ENCODE assay signal across 8 cellular contexts in the genomic region with DNA sequence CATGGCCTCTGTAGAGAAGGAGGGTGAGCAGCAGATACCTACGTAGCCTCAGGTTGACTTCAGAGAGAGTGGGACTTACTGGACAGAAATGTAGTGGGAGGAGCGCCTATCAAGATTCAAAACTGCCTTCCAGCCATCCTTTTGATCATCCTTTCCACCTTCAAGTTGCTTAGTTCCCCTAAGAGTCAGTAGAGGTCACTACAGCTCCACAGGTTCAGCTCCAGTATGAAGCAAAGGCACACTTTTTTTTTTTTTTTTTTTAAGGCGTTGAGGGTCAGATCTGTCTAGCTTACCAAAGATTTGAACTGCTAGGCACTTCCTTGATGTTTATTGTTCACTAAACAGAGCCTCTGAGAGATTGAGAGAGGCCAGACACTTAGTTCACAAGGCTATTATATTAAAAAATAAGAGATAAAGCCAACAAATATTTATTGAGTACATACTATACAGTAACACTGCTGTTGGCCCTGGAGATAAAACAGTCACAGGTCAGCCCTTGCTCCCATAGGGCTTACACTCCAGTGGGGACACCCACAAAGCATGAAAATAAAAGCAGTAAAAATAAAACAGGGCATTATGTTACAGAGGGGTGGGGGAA. TPM values are rescaled to one million over a fixed set of nuclear protein-coding genes. Genes with fewer than 3 reads are reported as not detected.
DNase-seq lines count a peak whose midpoint lies in the region; ATAC-seq, FAIRE-seq and TF ChIP-seq lines count a peak whose summit lies in the region.

No MANE protein-coding gene starts in this region.

- H3K27ac Mint-ChIP-seq in MCF 10A (ENCODE audit: low read depth, unreplicated experiment) = peak overlapping the region; percentile 27

- no peaks in the 10 kb centered on the region for H3K9me3 ChIP-seq in kidney (ENCODE audit: control insufficient read depth in 1 of 2, low read length in 2 of 2)

- TF ChIP-seq CTCF in RWPE1 (conservative IDR thresholded peaks at IDR 0.05; ENCODE audit: low read depth) = peak; percentile 79
- peak; percentile 86 for TF ChIP-seq CTCF in MCF 10A (IDR thresholded peaks at IDR 0.05; ENCODE audit: unreplicated experiment)
- TF ChIP-seq CTCF in kidney (IDR thresholded peaks at IDR 0.05; ENCODE audit: borderline replicate concordance, extremely low read depth, insufficient read depth) = peak; percentile 69

- H3K27me3 Mint-ChIP-seq in MCF 10A (ENCODE audit: insufficient read depth, unreplicated experiment) = no peaks in the 10 kb centered on the region

- no peaks in the 10 kb centered on the region for H3K9me3 Mint-ChIP-seq in MCF 10A (ENCODE audit: unreplicated experiment)

- DNase-seq in NCI-H2081 (lab: John Stamatoyannopoulos, UW) (peak; percentile 6 to 31), NCI-H2081 treated with DMSO at 0.1 percent for 48 hours (lab: John Stamatoyannopoulos, UW) (no peak), RWPE1 (ENCODE audit: low spot score) (peak; percentile 61), MCF 10A (ENCODE audit: unreplicated experiment) (peak; percentile 84), kidney (no peak), superior temporal gyrus (ENCODE audit: extremely low spot score) (peak; percentile 76)
- DNase-seq in Jurkat, Clone E6-1 (ENCODE audit: low read depth, low spot score) = peak; percentile 85

- H3K27ac ChIP-seq in RWPE1 = no peak overlapping the region
- no peak overlapping the region for H3K27ac ChIP-seq in kidney (ENCODE audit: low read depth in 2 of 2, low read length in 2 of 2)

- H3K4me1 ChIP-seq in kidney (ENCODE audit: control insufficient read depth in 1 of 2, insufficient read depth in 1 of 2, low read depth in 1 of 2, low read length in 2 of 2) = peaks cover 7 to 15% of the 10 kb centered on the region in 2 donors

- peaks cover 9% of the 10 kb centered on the region in 2 donors for H3K36me3 ChIP-seq in kidney (ENCODE audit: control insufficient read depth in 1 of 2, insufficient read depth in 2 of 2, low read length in 2 of 2)

- peaks cover 58% of the 10 kb centered on the region for H3K36me3 Mint-ChIP-seq in MCF 10A (ENCODE audit: insufficient read depth, unreplicated experiment)

- BruUV-seq in MCF 10A (replicated peaks; lab: Mats Ljungman, UMichigan) = no TSS peak

- ATAC-seq in HG03571 (IDR thresholded peaks at IDR 0.05; ENCODE audit: unreplicated experiment) = no peak

- H3K4me1 Mint-ChIP-seq in MCF 10A (ENCODE audit: insufficient read depth, unreplicated experiment) = peaks cover 26% of the 10 kb centered on the region

- H3K9ac ChIP-seq in kidney (ENCODE audit: low read length in 2 of 2) = peak overlapping the region in 1 of 2 donors; percentile 15

- intact Hi-C loops in MCF 10A (cut with micrococcal nuclease) = loop anchor here (1.0 kb wide), 5 partner anchors 69 to 144 kb away; no protein-coding TSS in a partner anchor
- intact Hi-C loops in kidney (cut with DNase I) = loop anchor here (5.0 kb wide), 1 partner anchor 74 kb away; no protein-coding TSS in a partner anchor

- CTCF ChIA-PET in RWPE1 (lab: Yijun Ruan, JAX) = interaction anchor here (0.6 to 2.5 kb wide), 10 partner anchors 14 to 478 kb away, joined by 3 to 31 read pairs (median 4); no protein-coding TSS in a partner anchor
- CTCF ChIA-PET in MCF 10A (lab: Yijun Ruan, JAX) = interaction anchor here (0.6 to 9.4 kb wide), 24 partner anchors 12 to 447 kb away, joined by 3 to 145 read pairs (median 5); a partner anchor contains a TSS

- H3K4me3 ChIP-seq in Jurkat, Clone E6-1 (ENCODE audit: low read length) = no peak overlapping the region
- no peak overlapping the region for H3K4me3 ChIP-seq in kidney (ENCODE audit: low read length in 2 of 2)

- POLR2A ChIA-PET in RWPE1 (lab: Yijun Ruan, JAX; ENCODE audit: low non-redundant PET) = interaction anchor here (0.6 to 0.8 kb wide), 3 partner anchors 16 to 76 kb away, joined by 4 to 5 read pairs (median 4); no protein-coding TSS in a partner anchor
- POLR2A ChIA-PET in MCF 10A (lab: Yijun Ruan, JAX) = interaction anchor here (0.6 to 1.8 kb wide), 7 partner anchors 19 to 207 kb away, joined by 3 to 11 read pairs (median 6); a partner anchor contains a TSS

- FAIRE-seq in kidney (lab: Jason Lieb, UNC) = peak; percentile 50

- peak overlapping the region; percentile 53 for H3K4me3 Mint-ChIP-seq in MCF 10A (ENCODE audit: unreplicated experiment)

RNA-seq across cellular contexts. Expression of a gene that starts 3.1 kb away (rescaled TPM):
- 2.8 TPM for polyA plus RNA-seq in Jurkat, Clone E6-1 (2012; ENCODE audit: insufficient read depth, insufficient read length)
- total RNA-seq in MCF 10A (2022) = 5.6 and 7.4 TPM in 2 replicates
- 2.5 TPM for total RNA-seq in kidney
- 2.5 TPM for polyA plus RNA-seq in kidney (ENCODE audit: insufficient read depth, low read depth, low replicate concordance)

RNA-seq across cellular contexts. Expression of a gene that starts 16.6 kb away (rescaled TPM):
- polyA plus RNA-seq in Jurkat, Clone E6-1 (2012; ENCODE audit: insufficient read depth, insufficient read length) = 21.4 TPM
- total RNA-seq in MCF 10A (2022) (4.2 and 10.0 TPM in 2 replicates), kidney (3.9 TPM)
- polyA plus RNA-seq in kidney (ENCODE audit: insufficient read depth, low read depth, low replicate concordance) = 0.71 TPM

RNA-seq across cellular contexts. Expression of a gene that starts 18.7 kb away (rescaled TPM):
- 239 TPM for polyA plus RNA-seq in Jurkat, Clone E6-1 (2012; ENCODE audit: insufficient read depth, insufficient read length)
- total RNA-seq in MCF 10A (2022) (80.0 and 104 TPM in 2 replicates), kidney (149 TPM)
- 291 TPM for polyA plus RNA-seq in kidney (ENCODE audit: insufficient read depth, low read depth, low replicate concordance)

RNA-seq across cellular contexts. Expression of a gene that starts 19.0 kb away (rescaled TPM):
- polyA plus RNA-seq in Jurkat, Clone E6-1 (2012; ENCODE audit: insufficient read depth, insufficient read length) = 95.8 TPM
- total RNA-seq in MCF 10A (2022) (31.5 and 39.2 TPM in 2 replicates), kidney (27.5 TPM)
- polyA plus RNA-seq in kidney (ENCODE audit: insufficient read depth, low read depth, low replicate concordance) = 11.6 TPM

RNA-seq across cellular contexts. Expression of a gene that starts 24.4 kb away (rescaled TPM):
- polyA plus RNA-seq in Jurkat, Clone E6-1 (2012; ENCODE audit: insufficient read depth, insufficient read length) = 180 TPM
- total RNA-seq in MCF 10A (2022) (78.5 and 87.1 TPM in 2 replicates), kidney (94.6 TPM)
- polyA plus RNA-seq in kidney (ENCODE audit: insufficient read depth, low read depth, low replicate concordance) = 41.5 TPM

Comparison
In these comparisons a context has a peak if more than half of its experiments do, and no peak if none do; other contexts are left out.
1. DNase-seq: peak in NCI-H2081 (2 of 2), Jurkat, Clone E6-1 (single experiment), RWPE1 (single experiment), MCF 10A (single experiment) and superior temporal gyrus (single experiment); none in NCI-H2081 treated with DMSO at 0.1 percent for 48 hours (single experiment) and kidney (single experiment).
2. Peak in every context shown above with its lines, with median percentiles within 50 percentile points of each other: CTCF ChIP-seq.